In the genomic region with DNA sequence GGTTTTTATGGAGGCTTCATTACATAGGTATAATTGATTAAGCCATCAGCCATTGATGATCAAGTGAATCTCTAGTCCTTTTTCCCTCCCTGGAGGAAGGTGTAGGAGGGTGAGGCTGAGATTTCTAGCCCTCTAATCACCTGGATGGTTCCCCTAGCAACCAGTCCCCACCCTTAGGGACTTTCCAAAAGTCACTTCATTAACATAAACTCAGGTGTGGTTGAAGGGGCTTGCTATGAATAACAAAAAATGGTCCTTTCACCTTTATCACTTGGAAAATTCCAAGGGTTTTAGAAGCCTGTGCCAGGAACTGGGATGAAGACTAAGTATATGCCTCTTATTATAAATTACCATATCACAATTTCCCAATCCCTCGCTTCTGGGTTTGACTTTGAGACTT, we compare ENCODE assay signal across 17 cellular contexts. TPM values are rescaled to one million over a fixed set of nuclear protein-coding genes. Genes with fewer than 3 reads are reported as not detected.
DNase-seq lines count a peak whose midpoint lies in the region; ATAC-seq and TF ChIP-seq lines count a peak whose summit lies in the region.
"Had no signal": no experiment of that assay in that cellular context is flagged by ENCODE, and none has a peak within 500 bp of the region (broad histone marks: within the 10 kb centered on the region; RNA-seq: fewer than 3 reads in every experiment).

No MANE protein-coding gene starts in this region.

- H3K27ac ChIP-seq in foreskin keratinocyte (no peak overlapping the region), iPS-20b (ENCODE audit: low read length) (peak overlapping the region; percentile 39)
- H3K27ac ChIP-seq: 22Rv1, HL-60 had no signal

- H3K4me1 ChIP-seq in foreskin keratinocyte, result no peaks in the 10 kb centered on the region
- peaks cover 21% of the 10 kb centered on the region; the same call in 1 of the 2 replicates for H3K4me1 ChIP-seq in iPS-20b (ENCODE audit: insufficient read depth, low read length)
- H3K4me1 ChIP-seq: HAP-1 had no signal

- no peaks in the 10 kb centered on the region for H3K9me3 ChIP-seq in iPS-20b (ENCODE audit: insufficient read depth, low read depth, low read length)
- H3K9me3 ChIP-seq: Caco-2, HAP-1 had no signal

- peak overlapping the region; percentile 11; the same call in 1 of the 2 replicates for H3K4me3 ChIP-seq in iPS-20b (ENCODE audit: low read length)
- H3K4me3 ChIP-seq: HAP-1, K562 had no signal

- DNase-seq in NCI-H748 (lab: John Stamatoyannopoulos, UW; ENCODE audit: unreplicated experiment), result peak; percentile 51
- DNase-seq in NCI-H748 treated with DMSO at 0.1 percent for 48 hours (lab: John Stamatoyannopoulos, UW), result no peak
- DNase-seq in foreskin keratinocyte, result no peak
- no peak for DNase-seq in activated CD4-positive, alpha-beta T cell treated with anti-CD3 and anti-CD28 coated beads, Interleukin-2, amount 50 U/mL, for 48 hours
- no peak for DNase-seq in islet precursor cell
- DNase-seq: Caco-2; CD8-positive, alpha-beta memory T cell; DND-41; GF-D8 had no signal

- H3K27me3 ChIP-seq in foreskin keratinocyte (peaks cover 4% of the 10 kb centered on the region), iPS-20b (ENCODE audit: insufficient read depth, low read length) (no peaks in the 10 kb centered on the region)

- no peaks in the 10 kb centered on the region for H3K36me3 ChIP-seq in iPS-20b (ENCODE audit: insufficient read depth, low read depth, low read length)
- H3K36me3 ChIP-seq: HAP-1 had no signal

- ATAC-seq in foreskin keratinocyte (peak; percentile 15), GM18909 (IDR thresholded peaks at IDR 0.05; ENCODE audit: poor library complexity, unreplicated experiment) (no peak)
- ATAC-seq: K562 had no signal

- TF ChIP-seq CTCF in foreskin keratinocyte (conservative IDR thresholded peaks at IDR 0.05), result no peak

- no peak overlapping the region for H3K9ac ChIP-seq in iPS-20b (ENCODE audit: low read depth, low read length)

RNA-seq across cellular contexts. Expression of gene SMPDL3A, which starts 40.4 kb away (rescaled TPM):
- total RNA-seq in foreskin keratinocyte, result 4.7 and 6.9 TPM in 2 replicates
- 2.7 and 5.0 TPM in 2 replicates for polyA plus RNA-seq in foreskin keratinocyte
- polyA plus RNA-seq: CD8-positive, alpha-beta memory T cell had no signal

RNA-seq across cellular contexts. Expression of gene FABP7, which starts 49.9 kb away (rescaled TPM):
- 0.27 and 0.39 TPM in 2 replicates for total RNA-seq in foreskin keratinocyte
- polyA plus RNA-seq in foreskin keratinocyte, result 0.49 and 0.59 TPM in 2 replicates
- total RNA-seq: Caco-2; CD8-positive, alpha-beta memory T cell; K562 had no signal
- polyA plus RNA-seq: BJ; CD14-positive monocyte; CD8-positive, alpha-beta memory T cell had no signal
